In the genomic region with DNA sequence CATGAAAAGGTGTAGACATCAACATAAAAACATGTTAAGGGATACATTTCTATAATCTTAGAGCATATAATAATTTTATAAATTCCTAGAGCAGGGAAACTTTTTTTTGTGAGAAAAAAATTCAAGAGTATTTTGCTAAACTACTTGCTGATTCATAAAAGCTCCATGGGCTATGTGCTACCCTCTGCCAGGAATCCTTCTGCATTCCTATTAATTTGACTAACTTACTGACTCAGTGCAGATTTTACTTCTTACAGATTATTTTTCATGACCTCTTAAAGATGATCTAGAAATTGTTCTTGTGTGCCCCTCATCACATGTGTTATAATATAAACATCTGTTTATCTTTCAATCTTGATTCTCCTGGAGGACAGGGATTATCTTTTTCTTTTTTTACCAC, we compare ENCODE assay signal across 18 cellular contexts. TPM values are rescaled to one million over a fixed set of nuclear protein-coding genes. Genes with fewer than 3 reads are reported as not detected.
DNase-seq lines count a peak whose midpoint lies in the region; ATAC-seq and TF ChIP-seq lines count a peak whose summit lies in the region.
"Had no signal": no experiment of that assay in that cellular context is flagged by ENCODE, and none has a peak within 500 bp of the region (broad histone marks: within the 10 kb centered on the region; RNA-seq: fewer than 3 reads in every experiment).

No MANE protein-coding gene starts in this region.

- H3K79me2 ChIP-seq in fibroblast of lung (ENCODE audit: control insufficient read depth, insufficient read depth, low read length), result peaks cover 84% of the 10 kb centered on the region

- POLR2A ChIA-PET in activated CD4-positive, alpha-beta T cell treated with anti-CD3 and anti-CD28 coated beads for 36 hours (lab: Charles Lee), result interaction anchor here (1.0 kb wide), 1 partner anchor 243 kb away, joined by 6 read pairs; no protein-coding TSS in a partner anchor

- intact Hi-C loops in activated CD4-positive, alpha-beta T cell treated with anti-CD3 and anti-CD28 coated beads for 36 hours (cut with DNase I, micrococcal nuclease), result no loop called here
- intact Hi-C loops in esophagus squamous epithelium (cut with DNase I), result loop anchor here (10.0 kb wide), 2 partner anchors 52 to 232 kb away; no protein-coding TSS in a partner anchor

- H4K20me1 ChIP-seq in fibroblast of lung (ENCODE audit: control insufficient read depth, extremely low read depth, insufficient read depth, low read length), result no peaks in the 10 kb centered on the region

- peak overlapping the region; percentile 54 for H3K4me2 ChIP-seq in fibroblast of lung (ENCODE audit: extremely low read depth, insufficient read depth, low read length)
- H3K4me2 ChIP-seq: KMS-11 had no signal

- H3K36me3 ChIP-seq in fibroblast of lung (ENCODE audit: control insufficient read depth, insufficient read depth, low read length) (no peaks in the 10 kb centered on the region), esophagus squamous epithelium (no peaks in the 10 kb centered on the region)
- H3K36me3 ChIP-seq: ascending aorta, lower lobe of right lung, thoracic aorta had no signal

- H3K4me1 ChIP-seq in fibroblast of lung (ENCODE audit: control insufficient read depth, extremely low read depth, insufficient read depth, low read length), result peaks cover 14% of the 10 kb centered on the region
- peaks cover 14 to 42% (median 19%) of the 10 kb centered on the region in 3 donors for H3K4me1 ChIP-seq in esophagus squamous epithelium

- no peak for TF ChIP-seq CTCF in fibroblast of lung (conservative IDR thresholded peaks at IDR 0.05 in 1 of 2, IDR thresholded peaks at IDR 0.05 in 1 of 2; ENCODE audit: low read depth in 1 of 2, low read length in 2 of 2)
- TF ChIP-seq CTCF in esophagus squamous epithelium (IDR thresholded peaks at IDR 0.05), result no peak

- no peak overlapping the region for H2AFZ ChIP-seq in fibroblast of lung (ENCODE audit: low read length)

- no peak overlapping the region for H3K4me3 ChIP-seq in fibroblast of lung (replicated peaks in 1 of 4; ENCODE audit: control extremely low read depth in 1 of 4, insufficient read depth in 1 of 4, low read depth in 3 of 4, low read length in 4 of 4)
- H3K4me3 ChIP-seq in esophagus squamous epithelium, result no peak overlapping the region
- H3K4me3 ChIP-seq: ascending aorta, lower lobe of right lung, thoracic aorta had no signal

- H3K27ac ChIP-seq in fibroblast of lung (ENCODE audit: insufficient read depth, low read length), result peak overlapping the region; percentile 32
- no peak overlapping the region for H3K27ac ChIP-seq in esophagus squamous epithelium
- H3K27ac ChIP-seq: ascending aorta, KMS-11, lower lobe of right lung, thoracic aorta had no signal

- H3K27me3 ChIP-seq in fibroblast of lung (ENCODE audit: control insufficient read depth, insufficient read depth, low read length), result no peaks in the 10 kb centered on the region
- no peaks in the 10 kb centered on the region for H3K27me3 ChIP-seq in esophagus squamous epithelium
- H3K27me3 ChIP-seq: ascending aorta had no signal

- CTCF ChIA-PET in activated CD4-positive, alpha-beta T cell treated with anti-CD3 and anti-CD28 coated beads for 36 hours (lab: Charles Lee), result interaction anchor here (6.1 kb wide), 1 partner anchor 56 kb away, joined by 36 read pairs; no protein-coding TSS in a partner anchor

- peak overlapping the region; percentile 17 for H3K27ac Mint-ChIP-seq in activated CD4-positive, alpha-beta T cell treated with anti-CD3 and anti-CD28 coated beads for 36 hours
- peak overlapping the region; percentile 60 for H3K27ac Mint-ChIP-seq in stimulated activated effector memory CD8-positive, alpha-beta T cell treated with anti-CD3 and anti-CD28 coated beads, Interleukin-12 subunit alpha, Interleukin-12 subunit beta, amount 100 ng/mL, for 72 hours

- TF ChIP-seq POLR2A in esophagus squamous epithelium (IDR thresholded peaks at IDR 0.05), result no peak

- peaks cover 21% of the 10 kb centered on the region for H3K36me3 Mint-ChIP-seq in activated CD4-positive, alpha-beta T cell treated with anti-CD3 and anti-CD28 coated beads for 36 hours (ENCODE audit: low read depth)
- H3K36me3 Mint-ChIP-seq in stimulated activated effector memory CD8-positive, alpha-beta T cell treated with anti-CD3 and anti-CD28 coated beads, Interleukin-12 subunit alpha, Interleukin-12 subunit beta, amount 100 ng/mL, for 72 hours, result peaks cover 30% of the 10 kb centered on the region

- H3K9me3 ChIP-seq in fibroblast of lung (ENCODE audit: control insufficient read depth, insufficient read depth, low read depth, low read length) (no peaks in the 10 kb centered on the region), esophagus squamous epithelium (no peaks in the 10 kb centered on the region)
- H3K9me3 ChIP-seq: ascending aorta, lower lobe of right lung, thoracic aorta had no signal

- ATAC-seq in activated CD4-positive, alpha-beta T cell treated with anti-CD3 and anti-CD28 coated beads for 36 hours, result no peak
- ATAC-seq in SK-N-SH treated with all-trans-retinoic acid at 6 μM for 48 hours (peak; percentile 63), HG02571 (IDR thresholded peaks at IDR 0.05; ENCODE audit: unreplicated experiment) (no peak)
- ATAC-seq in stimulated activated effector memory CD8-positive, alpha-beta T cell treated with anti-CD3 and anti-CD28 coated beads, Interleukin-12 subunit alpha, Interleukin-12 subunit beta, amount 100 ng/mL, for 72 hours, result no peak
- ATAC-seq: lower lobe of right lung had no signal

- H3K9ac ChIP-seq in fibroblast of lung (ENCODE audit: insufficient read depth, low read length), result no peak overlapping the region
- H3K9ac ChIP-seq: KMS-11 had no signal

- no peaks in the 10 kb centered on the region for H3K27me3 Mint-ChIP-seq in activated CD4-positive, alpha-beta T cell treated with anti-CD3 and anti-CD28 coated beads for 36 hours

- no peak for DNase-seq in activated CD4-positive, alpha-beta T cell treated with anti-CD3 and anti-CD28 coated beads for 36 hours
- DNase-seq in activated CD4-positive, alpha-beta T cell treated with anti-CD3 and anti-CD28 coated beads, Interleukin-2, amount 50 U/mL, for 1 hour, result no peak
- peak; percentile 60 to 82 for DNase-seq in fibroblast of lung (ENCODE audit: low read depth in 2 of 2)
- no peak for DNase-seq in stimulated activated effector memory CD8-positive, alpha-beta T cell treated with anti-CD3 and anti-CD28 coated beads, Interleukin-12 subunit alpha, Interleukin-12 subunit beta, amount 100 ng/mL, for 72 hours (ENCODE audit: low spot score in 2 of 2)
- DNase-seq in DMS153 treated with DMSO at 0.1 percent for 48 hours (lab: John Stamatoyannopoulos, UW; ENCODE audit: unreplicated experiment), result no peak
- no peak for DNase-seq in esophagus squamous epithelium (lab: John Stamatoyannopoulos, UW)
- DNase-seq: 8988T, DMS 273 treated with DMSO at 0.1 percent for 48 hours, hypothalamus, lower lobe of right lung, NCI-H2081 had no signal

- H3K4me1 Mint-ChIP-seq in activated CD4-positive, alpha-beta T cell treated with anti-CD3 and anti-CD28 coated beads for 36 hours, result peaks cover 73% of the 10 kb centered on the region
- H3K4me1 Mint-ChIP-seq in stimulated activated effector memory CD8-positive, alpha-beta T cell treated with anti-CD3 and anti-CD28 coated beads, Interleukin-12 subunit alpha, Interleukin-12 subunit beta, amount 100 ng/mL, for 72 hours, result peaks cover 64% of the 10 kb centered on the region

- H3K9me3 Mint-ChIP-seq in activated CD4-positive, alpha-beta T cell treated with anti-CD3 and anti-CD28 coated beads for 36 hours (ENCODE audit: low read depth), result no peaks in the 10 kb centered on the region
- H3K9me3 Mint-ChIP-seq in stimulated activated effector memory CD8-positive, alpha-beta T cell treated with anti-CD3 and anti-CD28 coated beads, Interleukin-12 subunit alpha, Interleukin-12 subunit beta, amount 100 ng/mL, for 72 hours, result no peaks in the 10 kb centered on the region
- H3K9me3 Mint-ChIP-seq: neural crest cell had no signal

- H3K4me3 Mint-ChIP-seq in activated CD4-positive, alpha-beta T cell treated with anti-CD3 and anti-CD28 coated beads for 36 hours, result no peak overlapping the region
- no peak overlapping the region for H3K4me3 Mint-ChIP-seq in stimulated activated effector memory CD8-positive, alpha-beta T cell treated with anti-CD3 and anti-CD28 coated beads, Interleukin-12 subunit alpha, Interleukin-12 subunit beta, amount 100 ng/mL, for 72 hours
- H3K4me3 Mint-ChIP-seq: neural crest cell had no signal

TF ChIP-seq in SK-N-SH treated with all-trans-retinoic acid at 6 μM for 48 hours, 23 proteins besides CTCF, POLR2A, EP300 and RAD21 (continues in another document):
- TF ChIP-seq OSR1 (CRISPR knock-in tag; IDR thresholded peaks at IDR 0.05), result no peak
- TF ChIP-seq, protein P1, sequence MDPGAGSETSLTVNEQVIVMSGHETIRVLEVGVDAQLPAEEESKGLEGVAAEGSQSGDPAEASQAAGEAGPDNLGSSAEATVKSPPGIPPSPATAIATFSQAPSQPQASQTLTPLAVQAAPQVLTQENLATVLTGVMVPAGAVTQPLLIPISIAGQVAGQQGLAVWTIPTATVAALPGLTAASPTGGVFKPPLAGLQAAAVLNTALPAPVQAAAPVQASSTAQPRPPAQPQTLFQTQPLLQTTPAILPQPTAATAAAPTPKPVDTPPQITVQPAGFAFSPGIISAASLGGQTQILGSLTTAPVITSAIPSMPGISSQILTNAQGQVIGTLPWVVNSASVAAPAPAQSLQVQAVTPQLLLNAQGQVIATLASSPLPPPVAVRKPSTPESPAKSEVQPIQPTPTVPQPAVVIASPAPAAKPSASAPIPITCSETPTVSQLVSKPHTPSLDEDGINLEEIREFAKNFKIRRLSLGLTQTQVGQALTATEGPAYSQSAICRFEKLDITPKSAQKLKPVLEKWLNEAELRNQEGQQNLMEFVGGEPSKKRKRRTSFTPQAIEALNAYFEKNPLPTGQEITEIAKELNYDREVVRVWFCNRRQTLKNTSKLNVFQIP (CRISPR knock-in tag; IDR thresholded peaks at IDR 0.05; ENCODE audit: borderline replicate concordance, low read depth), result no peak
- TF ChIP-seq ESRRG (CRISPR knock-in tag; IDR thresholded peaks at IDR 0.05), result no peak

RNA-seq across cellular contexts. Expression of a gene that starts 5.7 kb away (rescaled TPM):
- 10 to 100 TPM; 55.6 to 73.9 TPM for total RNA-seq in activated CD4-positive, alpha-beta T cell treated with anti-CD3 and anti-CD28 coated beads for 36 hours
- total RNA-seq in fibroblast of lung, result 25.9 and 26.3 TPM in 2 replicates
- 95.4 and 99.3 TPM in 2 replicates for polyA plus RNA-seq in fibroblast of lung
- 50.1 and 50.9 TPM in 2 replicates for polyA plus RNA-seq in fibroblast of lung (2012)
- 10.7 and 13.7 TPM in 2 replicates for polyA minus RNA-seq in fibroblast of lung (ENCODE audit: low replicate concordance)
- 10 to 100 TPM; 42.2 to 55.0 (median 50.2) TPM for total RNA-seq in esophagus squamous epithelium

RNA-seq across cellular contexts. Expression of a gene that starts 5.8 kb away (rescaled TPM):
- not detected for total RNA-seq in activated CD4-positive, alpha-beta T cell treated with anti-CD3 and anti-CD28 coated beads for 36 hours
- total RNA-seq in fibroblast of lung (under 0.01 TPM in 1 of 2 replicates, not detected in the other), esophagus squamous epithelium (not detected)
- polyA plus RNA-seq in fibroblast of lung, result 0.05 TPM in 1 of 2 replicates, not detected in the other
- not detected in 2 replicates for polyA plus RNA-seq in fibroblast of lung (2012)
- not detected in 2 replicates for polyA minus RNA-seq in fibroblast of lung (ENCODE audit: low replicate concordance)
- total RNA-seq: ascending aorta, lower lobe of right lung, skeletal muscle tissue had no signal

RNA-seq across cellular contexts. Expression of a gene that starts 20.0 kb away (rescaled TPM):
- not detected for total RNA-seq in activated CD4-positive, alpha-beta T cell treated with anti-CD3 and anti-CD28 coated beads for 36 hours
- total RNA-seq in fibroblast of lung, result not detected in 2 replicates
- not detected in 2 replicates for polyA plus RNA-seq in fibroblast of lung
- not detected in 2 replicates for polyA plus RNA-seq in fibroblast of lung (2012)
- not detected in 2 replicates for polyA minus RNA-seq in fibroblast of lung (ENCODE audit: low replicate concordance)
- total RNA-seq in esophagus squamous epithelium, result not detected
- total RNA-seq: ascending aorta, lower lobe of right lung, neural crest cell, skeletal muscle tissue, thoracic aorta had no signal

Comparison
In these comparisons a context has a peak if more than half of its experiments do, and no peak if none do; other contexts are left out.
1. DNase-seq: peak in fibroblast of lung (2 of 2); none in activated CD4-positive, alpha-beta T cell treated with anti-CD3 and anti-CD28 coated beads for 36 hours (single experiment), activated CD4-positive, alpha-beta T cell treated with anti-CD3 and anti-CD28 coated beads, Interleukin-2, amount 50 U/mL, for 1 hour (single experiment), stimulated activated effector memory CD8-positive, alpha-beta T cell treated with anti-CD3 and anti-CD28 coated beads, Interleukin-12 subunit alpha, Interleukin-12 subunit beta, amount 100 ng/mL, for 72 hours (0 of 2), DMS153 treated with DMSO at 0.1 percent for 48 hours (single experiment) and esophagus squamous epithelium (single experiment).